ENCODE assay signal across 11 cellular contexts in genomic region chr4:94488667-94489066, GRCh38. TPM values are rescaled to one million over a fixed set of nuclear protein-coding genes. Genes with fewer than 3 reads are reported as not detected.
DNase-seq lines count a peak whose midpoint lies in the region; ATAC-seq and TF ChIP-seq lines count a peak whose summit lies in the region.
"Had no signal": no experiment of that assay in that cellular context is flagged by ENCODE, and none has a peak within 500 bp of the region (broad histone marks: within the 10 kb centered on the region; RNA-seq: fewer than 3 reads in every experiment).

No MANE protein-coding gene starts in this region.

- peaks cover 74% of the 10 kb centered on the region for H3K79me2 ChIP-seq in hepatocyte

- H3K4me3 ChIP-seq in AG09309 (ENCODE audit: control insufficient read depth, low read depth, low read length) (no peak overlapping the region), colonic mucosa (no peak overlapping the region), hepatocyte (no peak overlapping the region), right lobe of liver (no peak overlapping the region)
- H3K4me3 ChIP-seq: thyroid gland had no signal

- ATAC-seq in HG03196 (IDR thresholded peaks at IDR 0.05; ENCODE audit: unreplicated experiment) (no peak), right lobe of liver (no peak), GM21825 (IDR thresholded peaks at IDR 0.05; ENCODE audit: unreplicated experiment) (no peak)

- H3K36me3 ChIP-seq in colonic mucosa (no peaks in the 10 kb centered on the region), hepatocyte (replicated peaks; ENCODE audit: insufficient read depth, low read depth) (no peaks in the 10 kb centered on the region), right lobe of liver (no peaks in the 10 kb centered on the region)
- H3K36me3 ChIP-seq: thyroid gland had no signal

- 58% methylated on average over 4 of the region's 4 CpGs for WGBS in hepatocyte (ENCODE audit: low lambda C conversion rate, missing lambda C conversion rate)
- WGBS in right lobe of liver (ENCODE audit: insufficient coverage, low coverage, low lambda C conversion rate, missing lambda C conversion rate): 98% methylated on average over 4 of the region's 4 CpGs

- H3K9me2 ChIP-seq in hepatocyte (replicated peaks; ENCODE audit: insufficient read depth): no peaks in the 10 kb centered on the region

- H3K4me1 ChIP-seq in colonic mucosa (no peaks in the 10 kb centered on the region), hepatocyte (ENCODE audit: insufficient read depth) (no peaks in the 10 kb centered on the region), right lobe of liver (peaks cover 0 to 16% (median 0%) of the 10 kb centered on the region in 4 donors)

- no peak overlapping the region for H2AFZ ChIP-seq in hepatocyte

- H3K9ac ChIP-seq in colonic mucosa (ENCODE audit: low read depth in 2 of 2, low read length in 2 of 2): no peak overlapping the region

- intact Hi-C loops in colonic mucosa (cut with DNase I): no loop called here
- intact Hi-C loops in right lobe of liver (cut with DNase I): no loop called here

- H3K4me2 ChIP-seq in hepatocyte: no peak overlapping the region

- no peaks in the 10 kb centered on the region for H3K27me3 ChIP-seq in colonic mucosa
- H3K27me3 ChIP-seq in hepatocyte: no peaks in the 10 kb centered on the region
- H3K27me3 ChIP-seq in right lobe of liver: no peaks in the 10 kb centered on the region
- H3K27me3 ChIP-seq: thyroid gland had no signal

- TF ChIP-seq POLR2A in right lobe of liver (IDR thresholded peaks at IDR 0.05): no peak

- H3K9me3 ChIP-seq in colonic mucosa: no peaks in the 10 kb centered on the region
- no peaks in the 10 kb centered on the region for H3K9me3 ChIP-seq in hepatocyte (ENCODE audit: low read depth)
- no peaks in the 10 kb centered on the region for H3K9me3 ChIP-seq in right lobe of liver
- H3K9me3 ChIP-seq: thyroid gland had no signal

- H3K27ac ChIP-seq in colonic mucosa (peak overlapping the region; percentile 5), hepatocyte (peak overlapping the region; percentile 21), right lobe of liver (no peak overlapping the region)
- H3K27ac ChIP-seq: thyroid gland had no signal

- DNase-seq in AG09309 (ENCODE audit: low read depth): peak; percentile 55
- DNase-seq in NCI-H226: peak; percentile 85
- no peak for DNase-seq in colonic mucosa
- DNase-seq in hepatocyte (ENCODE audit: low spot score): no peak
- no peak for DNase-seq in NCI-H446 (lab: John Stamatoyannopoulos, UW)
- DNase-seq in right lobe of liver: no peak
- DNase-seq: activated CD4-positive, alpha-beta memory T cell treated with anti-CD3 and anti-CD28 coated beads, Interleukin-2, amount 10 ng/mL, durations not matched to agents 7 days and 5 days; effector CD8-positive, alpha-beta T cell; thyroid gland had no signal

- H4K20me1 ChIP-seq in hepatocyte (ENCODE audit: insufficient read depth, poor library complexity, severe bottlenecking): no peaks in the 10 kb centered on the region

- TF ChIP-seq CTCF in AG09309 (IDR thresholded peaks at IDR 0.05; ENCODE audit: control insufficient read depth, insufficient read depth, low read depth, low read length, missing control alignments) (no peak), colonic mucosa (IDR thresholded peaks at IDR 0.05) (no peak), hepatocyte (IDR thresholded peaks at IDR 0.05; ENCODE audit: poor library complexity) (no peak), right lobe of liver (IDR thresholded peaks at IDR 0.05) (no peak)

RNA-seq across cellular contexts. Expression of gene PDLIM5, which starts 36.9 kb away (rescaled TPM):
- total RNA-seq in colonic mucosa: 100 to 1,000 TPM; 129 to 168 TPM
- total RNA-seq in hepatocyte: 121 and 122 TPM in 2 replicates
- 88.7 and 97.1 TPM in 2 replicates for polyA plus RNA-seq in hepatocyte
- total RNA-seq in right lobe of liver: 100 to 1,000 TPM in 3 of 6 experiments, 10 to 100 TPM in 3; 71.9 to 135 (median 101) TPM

Comparison
In these comparisons a context has a peak if more than half of its experiments do, and no peak if none do; other contexts are left out.
1. DNase-seq: peak in AG09309 (single experiment) and NCI-H226 (single experiment); none in colonic mucosa (single experiment), hepatocyte (single experiment), NCI-H446 (0 of 2) and right lobe of liver (0 of 3).
2. H3K27ac ChIP-seq: peak in colonic mucosa (single experiment) and hepatocyte (single experiment); none in right lobe of liver (0 of 3).